8 cellular contexts compared by ENCODE assay signal in genomic region chr15:51681303-51681963, GRCh38. TPM values are rescaled to one million over a fixed set of nuclear protein-coding genes. Genes with fewer than 3 reads are reported as not detected.
DNase-seq lines count a peak whose midpoint lies in the region; ATAC-seq and TF ChIP-seq lines count a peak whose summit lies in the region.

Gene SCG3 (plus strand): TSS chr15:51681503. CDS start chr15:51681756, 253 bp downstream.

- no peak for TF ChIP-seq CTCF in astrocyte of the spinal cord (IDR thresholded peaks at IDR 0.05; ENCODE audit: low read depth, low read length)

- no peak for ATAC-seq in GM19397 (IDR thresholded peaks at IDR 0.05; ENCODE audit: unreplicated experiment)
- ATAC-seq in GM21717 (IDR thresholded peaks at IDR 0.05; ENCODE audit: unreplicated experiment), result no peak

- in situ Hi-C loops in astrocyte of the spinal cord (cut with HindIII; ENCODE audit: low sequenced_read_pairs), result no loop called here

- DNase-seq in DMS53 treated with DMSO at 0.1 percent for 48 hours (lab: John Stamatoyannopoulos, UW; ENCODE audit: unreplicated experiment) (peak; percentile 71), NCI-H1105 treated with DMSO at 0.1 percent for 48 hours (lab: John Stamatoyannopoulos, UW) (peak; percentile 76), T-helper 9 cell (peak; percentile 44), astrocyte of the spinal cord (ENCODE audit: low read depth, low spot score) (peak; percentile 67), hypothalamus (lab: John Stamatoyannopoulos, UW) (peak in 50 of 51 donors; percentile 20 to 90 (median 72)), pulmonary artery endothelial cell (ENCODE audit: low read depth, low spot score) (peak; percentile 13)

- H3K4me3 ChIP-seq in astrocyte of the spinal cord (ENCODE audit: low read depth, low read length), result no peak within 1 kb of the TSS

RNA-seq across cellular contexts. Expression of gene SCG3, which starts in this region (rescaled TPM):
- total RNA-seq in pulmonary artery endothelial cell, result not detected in 2 replicates

Comparison
In these comparisons a context has a peak if more than half of its experiments do, and no peak if none do; other contexts are left out.
1. Peak in DNase-seq in pulmonary artery endothelial cell; RNA of the gene not detected or under 1 TPM.
2. DNase-seq: peak in every context shown above with its lines; median percentile 76 in NCI-H1105 treated with DMSO at 0.1 percent for 48 hours; 72 in hypothalamus; 71 in DMS53 treated with DMSO at 0.1 percent for 48 hours; 67 in astrocyte of the spinal cord; 44 in T-helper 9 cell; 13 in pulmonary artery endothelial cell.